ENCODE assay signal across 9 cellular contexts in genomic region chr12:4307593-4308333, GRCh38. TPM values are rescaled to one million over a fixed set of nuclear protein-coding genes. Genes with fewer than 3 reads are reported as not detected.
DNase-seq lines count a peak whose midpoint lies in the region; ATAC-seq and TF ChIP-seq lines count a peak whose summit lies in the region.
"Had no signal": no experiment of that assay in that cellular context is flagged by ENCODE, and none has a peak within 500 bp of the region (broad histone marks: within the 10 kb centered on the region; RNA-seq: fewer than 3 reads in every experiment).

No MANE protein-coding gene starts in this region.

- H3K4me3 Mint-ChIP-seq in CD14-positive monocyte, result peak overlapping the region in 1 of 2 donors; percentile 46
- H3K4me3 Mint-ChIP-seq in T-helper 2 cell treated with Interferon-gamma antibody and Interleukin-4, amounts not matched to agents 5 μg/mL and 100 μg/mL, for 36 hours, result no peak overlapping the region

- H3K36me3 ChIP-seq in brain microvascular endothelial cell (replicated peaks), result no peaks in the 10 kb centered on the region

- peak; percentile 95 for ATAC-seq in sciatic nerve

- no peak overlapping the region for H3K27ac ChIP-seq in brain microvascular endothelial cell
- H3K27ac ChIP-seq: SK-N-MC had no signal

- peak; percentile 75 for TF ChIP-seq CTCF in CD14-positive monocyte (IDR thresholded peaks at IDR 0.05)
- peak; percentile 84 for TF ChIP-seq CTCF in brain microvascular endothelial cell (IDR thresholded peaks at IDR 0.05; ENCODE audit: low read depth, low read length, missing control alignments)

- peaks cover 8% of the 10 kb centered on the region for H3K27me3 ChIP-seq in brain microvascular endothelial cell (replicated peaks)

- DNase-seq in CD14-positive monocyte (ENCODE audit: low spot score) (peak; percentile 64), HCEC 1CT (peak; percentile 36), NCI-H526 (lab: John Stamatoyannopoulos, UW) (peak; percentile 88 to 94), brain microvascular endothelial cell (peak; percentile 76), iPS DF 19.7 (ENCODE audit: low read depth, low spot score) (peak; percentile 90), sciatic nerve (ENCODE audit: low spot score) (peak; percentile 72), posterior vena cava (ENCODE audit: low spot score) (no peak)
- DNase-seq in T-helper 2 cell treated with Interferon-gamma antibody and Interleukin-4, amounts not matched to agents 5 μg/mL and 100 μg/mL, for 36 hours (ENCODE audit: low spot score), result no peak

- intact Hi-C loops in CD14-positive monocyte (cut with micrococcal nuclease), result loop anchor here in 1 of 2 donors (10.0 kb wide), 1 partner anchor 217 kb away; no protein-coding TSS in a partner anchor
- intact Hi-C loops in sciatic nerve (cut with DNase I), result no loop called here
- intact Hi-C loops in posterior vena cava (cut with DNase I), result no loop called here

- peaks cover 6% of the 10 kb centered on the region for H3K4me1 Mint-ChIP-seq in CD14-positive monocyte
- H3K4me1 Mint-ChIP-seq in T-helper 2 cell treated with Interferon-gamma antibody and Interleukin-4, amounts not matched to agents 5 μg/mL and 100 μg/mL, for 36 hours (ENCODE audit: low read depth), result peaks cover 2% of the 10 kb centered on the region

- peak overlapping the region; percentile 22 for H3K4me3 ChIP-seq in brain microvascular endothelial cell (ENCODE audit: low read depth, low read length)
- H3K4me3 ChIP-seq: SK-N-MC had no signal

- peak overlapping the region in 1 of 7 donors; percentile 58 for H3K27ac Mint-ChIP-seq in CD14-positive monocyte
- H3K27ac Mint-ChIP-seq in T-helper 2 cell treated with Interferon-gamma antibody and Interleukin-4, amounts not matched to agents 5 μg/mL and 100 μg/mL, for 36 hours, result no peak overlapping the region

- peaks cover 20 to 24% of the 10 kb centered on the region in 2 donors for H3K36me3 Mint-ChIP-seq in CD14-positive monocyte
- peaks cover 76% of the 10 kb centered on the region for H3K36me3 Mint-ChIP-seq in T-helper 2 cell treated with Interferon-gamma antibody and Interleukin-4, amounts not matched to agents 5 μg/mL and 100 μg/mL, for 36 hours (ENCODE audit: low read depth)

- H3K27me3 Mint-ChIP-seq in CD14-positive monocyte (ENCODE audit: low read depth in 3 of 3), result peaks cover 0 to 2% (median 0%) of the 10 kb centered on the region in 3 donors
- no peaks in the 10 kb centered on the region for H3K27me3 Mint-ChIP-seq in T-helper 2 cell treated with Interferon-gamma antibody and Interleukin-4, amounts not matched to agents 5 μg/mL and 100 μg/mL, for 36 hours (ENCODE audit: low read depth)

- H3K9me3 Mint-ChIP-seq in CD14-positive monocyte, result peaks cover 0 to 3% (median 0%) of the 10 kb centered on the region in 7 donors
- no peaks in the 10 kb centered on the region for H3K9me3 Mint-ChIP-seq in T-helper 2 cell treated with Interferon-gamma antibody and Interleukin-4, amounts not matched to agents 5 μg/mL and 100 μg/mL, for 36 hours

- in situ Hi-C loops in brain microvascular endothelial cell (cut with HindIII; ENCODE audit: low pct_ligation_motif_present, low sequenced_read_pairs), result no loop called here

RNA-seq across cellular contexts. Expression of gene TIGAR, which starts 13.2 kb away (rescaled TPM):
- polyA plus RNA-seq in CD14-positive monocyte, result 10 to 100 TPM; 11.0 to 16.0 TPM
- total RNA-seq in sciatic nerve (7.9 TPM), posterior vena cava (10 to 100 TPM; 10.3 to 12.1 TPM)

RNA-seq across cellular contexts. Expression of gene CCND2, which starts 34.2 kb away (rescaled TPM):
- polyA plus RNA-seq in CD14-positive monocyte, result 1 to 10 TPM; 3.6 to 3.9 TPM
- total RNA-seq in sciatic nerve (130 TPM), posterior vena cava (100 to 1,000 TPM; 101 to 129 TPM)

Comparison
In these comparisons a context has a peak if more than half of its experiments do, and no peak if none do; other contexts are left out.
1. DNase-seq: peak in CD14-positive monocyte (single experiment), HCEC 1CT (single experiment), NCI-H526 (2 of 2), brain microvascular endothelial cell (single experiment), iPS DF 19.7 (single experiment) and sciatic nerve (single experiment); none in posterior vena cava (single experiment) and T-helper 2 cell treated with Interferon-gamma antibody and Interleukin-4, amounts not matched to agents 5 μg/mL and 100 μg/mL, for 36 hours (single experiment).